ENCODE assay signal across 1 cellular context in genomic region chr12:67647547-67648305, GRCh38.
TF ChIP-seq lines count a peak whose summit lies in the region.

No MANE protein-coding gene starts in this region.

TF ChIP-seq in HepG2, 621 proteins besides CTCF, POLR2A, EP300 and RAD21 (continued from another document and continues in another):
- TF ChIP-seq, protein P1, sequence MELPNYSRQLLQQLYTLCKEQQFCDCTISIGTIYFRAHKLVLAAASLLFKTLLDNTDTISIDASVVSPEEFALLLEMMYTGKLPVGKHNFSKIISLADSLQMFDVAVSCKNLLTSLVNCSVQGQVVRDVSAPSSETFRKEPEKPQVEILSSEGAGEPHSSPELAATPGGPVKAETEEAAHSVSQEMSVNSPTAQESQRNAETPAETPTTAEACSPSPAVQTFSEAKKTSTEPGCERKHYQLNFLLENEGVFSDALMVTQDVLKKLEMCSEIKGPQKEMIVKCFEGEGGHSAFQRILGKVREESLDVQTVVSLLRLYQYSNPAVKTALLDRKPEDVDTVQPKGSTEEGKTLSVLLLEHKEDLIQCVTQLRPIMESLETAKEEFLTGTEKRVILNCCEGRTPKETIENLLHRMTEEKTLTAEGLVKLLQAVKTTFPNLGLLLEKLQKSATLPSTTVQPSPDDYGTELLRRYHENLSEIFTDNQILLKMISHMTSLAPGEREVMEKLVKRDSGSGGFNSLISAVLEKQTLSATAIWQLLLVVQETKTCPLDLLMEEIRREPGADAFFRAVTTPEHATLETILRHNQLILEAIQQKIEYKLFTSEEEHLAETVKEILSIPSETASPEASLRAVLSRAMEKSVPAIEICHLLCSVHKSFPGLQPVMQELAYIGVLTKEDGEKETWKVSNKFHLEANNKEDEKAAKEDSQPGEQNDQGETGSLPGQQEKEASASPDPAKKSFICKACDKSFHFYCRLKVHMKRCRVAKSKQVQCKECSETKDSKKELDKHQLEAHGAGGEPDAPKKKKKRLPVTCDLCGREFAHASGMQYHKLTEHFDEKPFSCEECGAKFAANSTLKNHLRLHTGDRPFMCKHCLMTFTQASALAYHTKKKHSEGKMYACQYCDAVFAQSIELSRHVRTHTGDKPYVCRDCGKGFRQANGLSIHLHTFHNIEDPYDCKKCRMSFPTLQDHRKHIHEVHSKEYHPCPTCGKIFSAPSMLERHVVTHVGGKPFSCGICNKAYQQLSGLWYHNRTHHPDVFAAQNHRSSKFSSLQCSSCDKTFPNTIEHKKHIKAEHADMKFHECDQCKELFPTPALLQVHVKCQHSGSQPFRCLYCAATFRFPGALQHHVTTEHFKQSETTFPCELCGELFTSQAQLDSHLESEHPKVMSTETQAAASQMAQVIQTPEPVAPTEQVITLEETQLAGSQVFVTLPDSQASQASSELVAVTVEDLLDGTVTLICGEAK (IDR thresholded peaks at IDR 0.05), result no peak
- TF ChIP-seq, protein P1 (CRISPR knock-in tag; IDR thresholded peaks at IDR 0.05), result no peak
- TF ChIP-seq ZNF160 (CRISPR knock-in tag; IDR thresholded peaks at IDR 0.05) (no peak), HIC2 (CRISPR knock-in tag; IDR thresholded peaks at IDR 0.05; ENCODE audit: low read depth) (no peak), CREB1 (IDR thresholded peaks at IDR 0.05) (no peak), CREB1 (CRISPR knock-in tag; IDR thresholded peaks at IDR 0.05) (no peak), ZNF709 (CRISPR knock-in tag; IDR thresholded peaks at IDR 0.05) (no peak), FOXP1 (IDR thresholded peaks at IDR 0.05) (no peak), FOXP1 (CRISPR knock-in tag; IDR thresholded peaks at IDR 0.05) (no peak), ZNF672 (CRISPR knock-in tag; IDR thresholded peaks at IDR 0.05) (no peak), SP1 (IDR thresholded peaks at IDR 0.05) (no peak), SP1 (CRISPR knock-in tag; IDR thresholded peaks at IDR 0.05) (no peak), ZNF253 (CRISPR knock-in tag; IDR thresholded peaks at IDR 0.05; ENCODE audit: borderline replicate concordance) (no peak), ZBTB49 (CRISPR knock-in tag; IDR thresholded peaks at IDR 0.05; ENCODE audit: borderline replicate concordance) (no peak), TBX3 (IDR thresholded peaks at IDR 0.05; ENCODE audit: borderline replicate concordance) (peak; percentile 80), PHF21A (CRISPR knock-in tag; IDR thresholded peaks at IDR 0.05) (no peak; the same call in 1 of the 2 replicates), ZNF574 (CRISPR knock-in tag; IDR thresholded peaks at IDR 0.05) (no peak), CHCHD3 (CRISPR knock-in tag; IDR thresholded peaks at IDR 0.05) (no peak), ZNF558 (CRISPR knock-in tag; IDR thresholded peaks at IDR 0.05; ENCODE audit: borderline replicate concordance) (no peak), ZNF121 (CRISPR knock-in tag; IDR thresholded peaks at IDR 0.05) (no peak), ZNF674 (CRISPR knock-in tag; IDR thresholded peaks at IDR 0.05; ENCODE audit: low read depth) (0 out of 2 replicates have a peak, but pooled peaks have one; percentile 2), JDP2 (CRISPR knock-in tag; IDR thresholded peaks at IDR 0.05; ENCODE audit: borderline replicate concordance) (no peak), FOXC1 (CRISPR knock-in tag; IDR thresholded peaks at IDR 0.05; ENCODE audit: borderline replicate concordance) (no peak), CAMTA2 (CRISPR knock-in tag; IDR thresholded peaks at IDR 0.05; ENCODE audit: borderline replicate concordance) (no peak), ZKSCAN8 (CRISPR knock-in tag; IDR thresholded peaks at IDR 0.05; ENCODE audit: borderline replicate concordance) (no peak), HOXA5 (CRISPR knock-in tag; IDR thresholded peaks at IDR 0.05) (no peak), MYPOP (CRISPR knock-in tag; IDR thresholded peaks at IDR 0.05) (0 out of 2 replicates have a peak, but pooled peaks have one; percentile 42), RNF2 (conservative IDR thresholded peaks at IDR 0.05; ENCODE audit: low read depth) (peak; percentile 71)
- TF ChIP-seq, protein P2, sequence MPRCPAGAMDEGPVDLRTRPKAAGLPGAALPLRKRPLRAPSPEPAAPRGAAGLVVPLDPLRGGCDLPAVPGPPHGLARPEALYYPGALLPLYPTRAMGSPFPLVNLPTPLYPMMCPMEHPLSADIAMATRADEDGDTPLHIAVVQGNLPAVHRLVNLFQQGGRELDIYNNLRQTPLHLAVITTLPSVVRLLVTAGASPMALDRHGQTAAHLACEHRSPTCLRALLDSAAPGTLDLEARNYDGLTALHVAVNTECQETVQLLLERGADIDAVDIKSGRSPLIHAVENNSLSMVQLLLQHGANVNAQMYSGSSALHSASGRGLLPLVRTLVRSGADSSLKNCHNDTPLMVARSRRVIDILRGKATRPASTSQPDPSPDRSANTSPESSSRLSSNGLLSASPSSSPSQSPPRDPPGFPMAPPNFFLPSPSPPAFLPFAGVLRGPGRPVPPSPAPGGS (CRISPR knock-in tag; IDR thresholded peaks at IDR 0.05), result no peak
- TF ChIP-seq, protein P3, sequence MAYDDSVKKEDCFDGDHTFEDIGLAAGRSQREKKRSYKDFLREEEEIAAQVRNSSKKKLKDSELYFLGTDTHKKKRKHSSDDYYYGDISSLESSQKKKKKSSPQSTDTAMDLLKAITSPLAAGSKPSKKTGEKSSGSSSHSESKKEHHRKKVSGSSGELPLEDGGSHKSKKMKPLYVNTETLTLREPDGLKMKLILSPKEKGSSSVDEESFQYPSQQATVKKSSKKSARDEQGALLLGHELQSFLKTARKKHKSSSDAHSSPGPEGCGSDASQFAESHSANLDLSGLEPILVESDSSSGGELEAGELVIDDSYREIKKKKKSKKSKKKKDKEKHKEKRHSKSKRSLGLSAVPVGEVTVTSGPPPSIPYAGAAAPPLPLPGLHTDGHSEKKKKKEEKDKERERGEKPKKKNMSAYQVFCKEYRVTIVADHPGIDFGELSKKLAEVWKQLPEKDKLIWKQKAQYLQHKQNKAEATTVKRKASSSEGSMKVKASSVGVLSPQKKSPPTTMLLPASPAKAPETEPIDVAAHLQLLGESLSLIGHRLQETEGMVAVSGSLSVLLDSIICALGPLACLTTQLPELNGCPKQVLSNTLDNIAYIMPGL (CRISPR knock-in tag; IDR thresholded peaks at IDR 0.05; ENCODE audit: borderline replicate concordance in 1 of 2, low read depth in 1 of 2), result no peak
- TF ChIP-seq, protein P4, sequence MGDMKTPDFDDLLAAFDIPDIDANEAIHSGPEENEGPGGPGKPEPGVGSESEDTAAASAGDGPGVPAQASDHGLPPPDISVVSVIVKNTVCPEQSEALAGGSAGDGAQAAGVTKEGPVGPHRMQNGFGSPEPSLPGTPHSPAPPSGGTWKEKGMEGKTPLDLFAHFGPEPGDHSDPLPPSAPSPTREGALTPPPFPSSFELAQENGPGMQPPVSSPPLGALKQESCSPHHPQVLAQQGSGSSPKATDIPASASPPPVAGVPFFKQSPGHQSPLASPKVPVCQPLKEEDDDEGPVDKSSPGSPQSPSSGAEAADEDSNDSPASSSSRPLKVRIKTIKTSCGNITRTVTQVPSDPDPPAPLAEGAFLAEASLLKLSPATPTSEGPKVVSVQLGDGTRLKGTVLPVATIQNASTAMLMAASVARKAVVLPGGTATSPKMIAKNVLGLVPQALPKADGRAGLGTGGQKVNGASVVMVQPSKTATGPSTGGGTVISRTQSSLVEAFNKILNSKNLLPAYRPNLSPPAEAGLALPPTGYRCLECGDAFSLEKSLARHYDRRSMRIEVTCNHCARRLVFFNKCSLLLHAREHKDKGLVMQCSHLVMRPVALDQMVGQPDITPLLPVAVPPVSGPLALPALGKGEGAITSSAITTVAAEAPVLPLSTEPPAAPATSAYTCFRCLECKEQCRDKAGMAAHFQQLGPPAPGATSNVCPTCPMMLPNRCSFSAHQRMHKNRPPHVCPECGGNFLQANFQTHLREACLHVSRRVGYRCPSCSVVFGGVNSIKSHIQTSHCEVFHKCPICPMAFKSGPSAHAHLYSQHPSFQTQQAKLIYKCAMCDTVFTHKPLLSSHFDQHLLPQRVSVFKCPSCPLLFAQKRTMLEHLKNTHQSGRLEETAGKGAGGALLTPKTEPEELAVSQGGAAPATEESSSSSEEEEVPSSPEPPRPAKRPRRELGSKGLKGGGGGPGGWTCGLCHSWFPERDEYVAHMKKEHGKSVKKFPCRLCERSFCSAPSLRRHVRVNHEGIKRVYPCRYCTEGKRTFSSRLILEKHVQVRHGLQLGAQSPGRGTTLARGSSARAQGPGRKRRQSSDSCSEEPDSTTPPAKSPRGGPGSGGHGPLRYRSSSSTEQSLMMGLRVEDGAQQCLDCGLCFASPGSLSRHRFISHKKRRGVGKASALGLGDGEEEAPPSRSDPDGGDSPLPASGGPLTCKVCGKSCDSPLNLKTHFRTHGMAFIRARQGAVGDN (CRISPR knock-in tag; IDR thresholded peaks at IDR 0.05), result peak; percentile 53
